ENCODE assay signal across 13 cellular contexts in the genomic region with DNA sequence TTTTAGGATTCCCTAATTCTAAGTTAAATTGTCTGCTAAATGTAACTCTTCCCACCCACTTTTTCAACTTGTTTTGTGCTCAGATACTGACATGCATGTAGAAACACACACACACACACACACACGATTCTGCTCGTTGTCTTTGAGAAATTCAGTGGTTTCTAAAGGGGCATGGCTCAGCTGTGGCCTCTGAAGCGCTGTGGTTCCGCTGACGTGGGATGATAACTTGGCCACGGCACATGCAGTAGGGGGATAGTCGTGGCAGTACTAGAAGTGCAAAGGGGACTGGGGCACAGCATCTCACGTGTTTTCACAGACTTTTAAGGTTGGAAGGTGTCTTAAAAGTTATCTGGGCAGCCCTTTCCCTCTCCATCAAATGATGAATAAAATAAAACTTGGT. TPM values are rescaled to one million over a fixed set of nuclear protein-coding genes. Genes with fewer than 3 reads are reported as not detected.
A peak's percentile ranks its signal among the peaks of the same experiment; 100 is the strongest.
DNase-seq lines count a peak whose midpoint lies in the region; ATAC-seq and TF ChIP-seq lines count a peak whose summit lies in the region.
"Had no signal": no experiment of that assay in that cellular context is flagged by ENCODE, and none has a peak within 500 bp of the region (broad histone marks: within the 10 kb centered on the region; RNA-seq: fewer than 3 reads in every experiment).

No MANE protein-coding gene starts in this region.

- H3K9me3 ChIP-seq in KOPT-K1 (ENCODE audit: insufficient read depth, low read length, poor library complexity, severe bottlenecking) (no peaks in the 10 kb centered on the region), osteoblast (ENCODE audit: low read depth, low read length) (no peaks in the 10 kb centered on the region)

- no peaks in the 10 kb centered on the region for H3K27me3 ChIP-seq in osteoblast (ENCODE audit: insufficient read depth, low read length)

- H2AFZ ChIP-seq in osteoblast (ENCODE audit: low read length): peak overlapping the region; percentile 20
- H2AFZ ChIP-seq: GM23338 had no signal

- H3K9me3 Mint-ChIP-seq in activated naive CD4-positive, alpha-beta T cell treated with anti-CD3 and anti-CD28 coated beads, Interleukin-2, amount 10 ng/mL, durations not matched to agents 7 days and 5 days: no peaks in the 10 kb centered on the region
- H3K9me3 Mint-ChIP-seq in immature natural killer cell: no peaks in the 10 kb centered on the region
- H3K9me3 Mint-ChIP-seq: CD14-positive monocyte, GM23338 had no signal

- no peak overlapping the region for H3K4me3 ChIP-seq in osteoblast (ENCODE audit: insufficient read depth, low read length)
- H3K4me3 ChIP-seq: GM23338 had no signal

- TF ChIP-seq CTCF in osteoblast (IDR thresholded peaks at IDR 0.05; ENCODE audit: extremely low read depth, low read depth, low read length): no peak

- no peaks in the 10 kb centered on the region for H3K27me3 Mint-ChIP-seq in activated naive CD4-positive, alpha-beta T cell treated with anti-CD3 and anti-CD28 coated beads, Interleukin-2, amount 10 ng/mL, durations not matched to agents 7 days and 5 days
- H3K27me3 Mint-ChIP-seq in immature natural killer cell (ENCODE audit: low read depth in 3 of 3): peaks cover 0 to 5% (median 0%) of the 10 kb centered on the region in 3 donors

- H3K27ac Mint-ChIP-seq in activated naive CD4-positive, alpha-beta T cell treated with anti-CD3 and anti-CD28 coated beads, Interleukin-2, amount 10 ng/mL, durations not matched to agents 7 days and 5 days: peak overlapping the region; percentile 2
- H3K27ac Mint-ChIP-seq in immature natural killer cell: peak overlapping the region; percentile 60 to 94 (median 90)
- H3K27ac Mint-ChIP-seq: GM23338 had no signal

- no peaks in the 10 kb centered on the region for H3K79me2 ChIP-seq in osteoblast (ENCODE audit: insufficient read depth, low read length)

- ATAC-seq in GM18907 (IDR thresholded peaks at IDR 0.05; ENCODE audit: unreplicated experiment): no peak
- ATAC-seq in GM21515 (IDR thresholded peaks at IDR 0.05; ENCODE audit: unreplicated experiment): no peak
- ATAC-seq: GM23338 had no signal

- no peak overlapping the region for H3K4me2 ChIP-seq in osteoblast (ENCODE audit: insufficient read depth, low read length)
- H3K4me2 ChIP-seq: GM23338 had no signal

- peaks cover 58% of the 10 kb centered on the region for H3K36me3 Mint-ChIP-seq in activated naive CD4-positive, alpha-beta T cell treated with anti-CD3 and anti-CD28 coated beads, Interleukin-2, amount 10 ng/mL, durations not matched to agents 7 days and 5 days
- H3K36me3 Mint-ChIP-seq in immature natural killer cell: peaks cover 22 to 33% (median 29%) of the 10 kb centered on the region in 3 donors

- CTCF ChIA-PET in activated naive CD4-positive, alpha-beta T cell treated with anti-CD3 and anti-CD28 coated beads, Interleukin-2, amount 10 ng/mL, durations not matched to agents 7 days and 5 days (lab: Charles Lee): interaction anchor here (0.7 to 1.3 kb wide), 3 partner anchors 10 to 399 kb away, joined by 3 to 4 read pairs (median 3); no protein-coding TSS in a partner anchor

- H3K27ac ChIP-seq in KOPT-K1 (ENCODE audit: low read depth, low read length, poor library complexity, severe bottlenecking) (peak overlapping the region; percentile 6), osteoblast (ENCODE audit: low read depth, low read length) (no peak overlapping the region)
- H3K27ac ChIP-seq: 22Rv1 had no signal

- H3K4me1 ChIP-seq in osteoblast (ENCODE audit: insufficient read depth, low read length): peaks cover 7% of the 10 kb centered on the region

- H3K36me3 ChIP-seq in KOPT-K1 (ENCODE audit: insufficient read depth, low read length) (peaks cover 90% of the 10 kb centered on the region), osteoblast (ENCODE audit: insufficient read depth, low read length) (no peaks in the 10 kb centered on the region)

- H4K20me1 ChIP-seq in osteoblast (ENCODE audit: insufficient read depth, low read length): no peaks in the 10 kb centered on the region

- intact Hi-C loops in head of caudate nucleus (cut with DNase I): no loop called here

- H3K4me3 Mint-ChIP-seq in activated naive CD4-positive, alpha-beta T cell treated with anti-CD3 and anti-CD28 coated beads, Interleukin-2, amount 10 ng/mL, durations not matched to agents 7 days and 5 days: no peak overlapping the region
- H3K4me3 Mint-ChIP-seq in immature natural killer cell: peak overlapping the region in 4 of 5 donors; percentile 4 to 51 (median 44)
- H3K4me3 Mint-ChIP-seq: CD14-positive monocyte, GM23338 had no signal

- DNase-seq in activated naive CD4-positive, alpha-beta T cell treated with anti-CD3 and anti-CD28 coated beads, Interleukin-2, amount 10 ng/mL, durations not matched to agents 7 days and 5 days: no peak
- DNase-seq in activated naive CD4-positive, alpha-beta T cell treated with anti-CD3 and anti-CD28 coated beads, Interleukin-2, amount 50 U/mL, for 16 hours: no peak
- DNase-seq in immature natural killer cell: peak; percentile 62 to 63 (median 62)
- DNase-seq in osteoblast (ENCODE audit: insufficient read length, low spot score, missing footprints): no peak
- no peak for DNase-seq in head of caudate nucleus
- DNase-seq: DMS53, H7 had no signal

- peaks cover 47% of the 10 kb centered on the region for H3K4me1 Mint-ChIP-seq in activated naive CD4-positive, alpha-beta T cell treated with anti-CD3 and anti-CD28 coated beads, Interleukin-2, amount 10 ng/mL, durations not matched to agents 7 days and 5 days
- H3K4me1 Mint-ChIP-seq in immature natural killer cell: peaks cover 39 to 74% of the 10 kb centered on the region in 2 donors

RNA-seq across cellular contexts. Expression of gene CASP10, which starts 18.4 kb away (rescaled TPM):
- 10 to 100 TPM; 13.5 to 37.4 (median 19.8) TPM for polyA plus RNA-seq in immature natural killer cell
- 3.3 and 4.4 TPM in 2 replicates for total RNA-seq in osteoblast

RNA-seq across cellular contexts. Expression of gene CASP8, which starts 59.0 kb away (rescaled TPM):
- 100 to 1,000 TPM in 1 of 3 donors, 10 to 100 TPM in 2; 20.2 to 116 (median 28.0) TPM for polyA plus RNA-seq in immature natural killer cell
- total RNA-seq in osteoblast: 19.4 and 23.2 TPM in 2 replicates

Comparison
In these comparisons a context has a peak if more than half of its experiments do, and no peak if none do; other contexts are left out.
1. DNase-seq: peak in immature natural killer cell (3 of 3); none in activated naive CD4-positive, alpha-beta T cell treated with anti-CD3 and anti-CD28 coated beads, Interleukin-2, amount 10 ng/mL, durations not matched to agents 7 days and 5 days (single experiment), activated naive CD4-positive, alpha-beta T cell treated with anti-CD3 and anti-CD28 coated beads, Interleukin-2, amount 50 U/mL, for 16 hours (single experiment), osteoblast (single experiment) and head of caudate nucleus (0 of 42).